ENCODE assay signal across 9 cellular contexts in the genomic region with DNA sequence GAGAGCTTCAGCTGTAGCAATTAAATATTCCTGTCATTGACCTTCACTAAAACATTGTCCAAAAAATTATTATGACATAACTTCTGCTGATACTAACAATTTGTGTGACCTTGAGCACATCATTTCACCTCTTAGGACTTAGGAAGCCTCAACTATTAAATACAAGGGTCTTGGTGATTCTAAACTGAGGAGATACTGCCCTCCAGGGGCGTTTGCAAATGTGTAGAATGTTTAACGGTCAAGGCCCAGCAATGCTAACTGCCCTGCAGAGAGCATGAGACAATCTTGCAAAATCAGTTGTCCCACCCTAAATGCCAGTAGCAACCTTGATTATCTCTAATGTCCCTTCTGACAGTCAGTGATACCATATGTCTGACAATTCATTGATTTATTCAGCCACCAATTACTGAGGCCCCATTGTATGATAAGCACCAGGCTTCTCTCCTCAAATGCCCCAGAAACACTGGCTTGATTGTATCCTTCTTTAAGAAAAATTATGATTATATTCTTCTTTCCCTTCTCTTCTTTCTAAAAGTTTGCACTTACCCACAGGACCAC.
DNase-seq lines count a peak whose midpoint lies in the region; ATAC-seq and TF ChIP-seq lines count a peak whose summit lies in the region.
"Had no signal": no experiment of that assay in that cellular context is flagged by ENCODE, and none has a peak within 500 bp of the region (broad histone marks: within the 10 kb centered on the region; RNA-seq: fewer than 3 reads in every experiment).

No MANE protein-coding gene starts in this region.

- H3K9me3 Mint-ChIP-seq in HFFc6, result no peaks in the 10 kb centered on the region
- H3K9me3 Mint-ChIP-seq in T-helper 2 cell treated with Interferon-gamma antibody and Interleukin-4, amounts not matched to agents 5 μg/mL and 100 μg/mL, for 36 hours, result peaks cover 6% of the 10 kb centered on the region

- ATAC-seq in SK-N-SH treated with all-trans-retinoic acid at 6 μM for 48 hours, result peak; percentile 69; the same call in 1 of the 3 replicates
- ATAC-seq: activated T-cell treated with anti-CD3 and anti-CD28 coated beads, Interleukin-2, amount 50 U/mL, for 72 hours had no signal

- no peak overlapping the region for H3K4me3 Mint-ChIP-seq in HFFc6
- H3K4me3 Mint-ChIP-seq in T-helper 2 cell treated with Interferon-gamma antibody and Interleukin-4, amounts not matched to agents 5 μg/mL and 100 μg/mL, for 36 hours, result no peak overlapping the region
- H3K4me3 Mint-ChIP-seq: activated T-cell treated with anti-CD3 and anti-CD28 coated beads, Interleukin-2, amount 50 U/mL, for 72 hours had no signal

- no peak overlapping the region for H3K27ac Mint-ChIP-seq in HFFc6
- no peak overlapping the region for H3K27ac Mint-ChIP-seq in T-helper 2 cell treated with Interferon-gamma antibody and Interleukin-4, amounts not matched to agents 5 μg/mL and 100 μg/mL, for 36 hours
- H3K27ac Mint-ChIP-seq: activated T-cell treated with anti-CD3 and anti-CD28 coated beads, Interleukin-2, amount 50 U/mL, for 72 hours had no signal

- H3K36me3 Mint-ChIP-seq in HFFc6 (ENCODE audit: low read depth), result no peaks in the 10 kb centered on the region
- H3K36me3 Mint-ChIP-seq in T-helper 2 cell treated with Interferon-gamma antibody and Interleukin-4, amounts not matched to agents 5 μg/mL and 100 μg/mL, for 36 hours (ENCODE audit: low read depth), result no peaks in the 10 kb centered on the region

- TF ChIP-seq CTCF in HFFc6 (IDR thresholded peaks at IDR 0.05), result peak; percentile 31; the same call in 1 of the 2 replicates

- DNase-seq in DMS114 treated with DMSO at 0.1 percent for 48 hours (lab: John Stamatoyannopoulos, UW; ENCODE audit: unreplicated experiment) (peak; percentile 51), HFFc6 (no peak), iPS-NIHi7 (ENCODE audit: extremely low spot score) (peak; percentile 60), COR-L47 (lab: John Stamatoyannopoulos, UW) (no peak), cerebellar nuclear complex (lab: John Stamatoyannopoulos, UW) (no peak), T-helper 9 cell (no peak)
- no peak for DNase-seq in T-helper 2 cell treated with Interferon-gamma antibody and Interleukin-4, amounts not matched to agents 5 μg/mL and 100 μg/mL, for 36 hours (ENCODE audit: low spot score)

- H3K4me1 Mint-ChIP-seq in HFFc6 (ENCODE audit: low read depth), result no peaks in the 10 kb centered on the region
- H3K4me1 Mint-ChIP-seq in T-helper 2 cell treated with Interferon-gamma antibody and Interleukin-4, amounts not matched to agents 5 μg/mL and 100 μg/mL, for 36 hours (ENCODE audit: low read depth), result no peaks in the 10 kb centered on the region

- peaks cover 4% of the 10 kb centered on the region for H3K27me3 Mint-ChIP-seq in HFFc6 (ENCODE audit: insufficient read depth)
- peaks cover 2% of the 10 kb centered on the region for H3K27me3 Mint-ChIP-seq in T-helper 2 cell treated with Interferon-gamma antibody and Interleukin-4, amounts not matched to agents 5 μg/mL and 100 μg/mL, for 36 hours (ENCODE audit: low read depth)

TF ChIP-seq in SK-N-SH treated with all-trans-retinoic acid at 6 μM for 48 hours, 23 proteins besides CTCF, POLR2A, EP300 and RAD21:
- TF ChIP-seq, protein P1, sequence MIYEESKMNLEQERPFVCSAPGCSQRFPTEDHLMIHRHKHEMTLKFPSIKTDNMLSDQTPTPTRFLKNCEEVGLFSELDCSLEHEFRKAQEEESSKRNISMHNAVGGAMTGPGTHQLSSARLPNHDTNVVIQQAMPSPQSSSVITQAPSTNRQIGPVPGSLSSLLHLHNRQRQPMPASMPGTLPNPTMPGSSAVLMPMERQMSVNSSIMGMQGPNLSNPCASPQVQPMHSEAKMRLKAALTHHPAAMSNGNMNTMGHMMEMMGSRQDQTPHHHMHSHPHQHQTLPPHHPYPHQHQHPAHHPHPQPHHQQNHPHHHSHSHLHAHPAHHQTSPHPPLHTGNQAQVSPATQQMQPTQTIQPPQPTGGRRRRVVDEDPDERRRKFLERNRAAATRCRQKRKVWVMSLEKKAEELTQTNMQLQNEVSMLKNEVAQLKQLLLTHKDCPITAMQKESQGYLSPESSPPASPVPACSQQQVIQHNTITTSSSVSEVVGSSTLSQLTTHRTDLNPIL (CRISPR knock-in tag; IDR thresholded peaks at IDR 0.05; ENCODE audit: low read depth), result no peak
- TF ChIP-seq ARNTL (CRISPR knock-in tag; IDR thresholded peaks at IDR 0.05; ENCODE audit: borderline replicate concordance, low read depth), result no peak
- TF ChIP-seq ZC3H10 (CRISPR knock-in tag; IDR thresholded peaks at IDR 0.05), result no peak
- TF ChIP-seq BACH2 (CRISPR knock-in tag; IDR thresholded peaks at IDR 0.05; ENCODE audit: borderline replicate concordance), result no peak
- TF ChIP-seq ZFP30 (CRISPR knock-in tag; IDR thresholded peaks at IDR 0.05), result no peak
- TF ChIP-seq ZFP3 (CRISPR knock-in tag; IDR thresholded peaks at IDR 0.05), result no peak
- TF ChIP-seq ISL1 (CRISPR knock-in tag; IDR thresholded peaks at IDR 0.05), result no peak
- no peak for TF ChIP-seq ESRRG (CRISPR knock-in tag; IDR thresholded peaks at IDR 0.05)
- no peak for TF ChIP-seq ZNF565 (CRISPR knock-in tag; conservative IDR thresholded peaks at IDR 0.05; ENCODE audit: low read depth)
- TF ChIP-seq PPARA (CRISPR knock-in tag; IDR thresholded peaks at IDR 0.05; ENCODE audit: borderline replicate concordance), result no peak
- no peak for TF ChIP-seq CSDC2 (CRISPR knock-in tag; IDR thresholded peaks at IDR 0.05)
- no peak for TF ChIP-seq SNAI2 (CRISPR knock-in tag; IDR thresholded peaks at IDR 0.05)
- TF ChIP-seq TCF4 (CRISPR knock-in tag; IDR thresholded peaks at IDR 0.05; ENCODE audit: borderline replicate concordance), result no peak
- no peak for TF ChIP-seq ZNF70 (CRISPR knock-in tag; IDR thresholded peaks at IDR 0.05)
- TF ChIP-seq, protein P2, sequence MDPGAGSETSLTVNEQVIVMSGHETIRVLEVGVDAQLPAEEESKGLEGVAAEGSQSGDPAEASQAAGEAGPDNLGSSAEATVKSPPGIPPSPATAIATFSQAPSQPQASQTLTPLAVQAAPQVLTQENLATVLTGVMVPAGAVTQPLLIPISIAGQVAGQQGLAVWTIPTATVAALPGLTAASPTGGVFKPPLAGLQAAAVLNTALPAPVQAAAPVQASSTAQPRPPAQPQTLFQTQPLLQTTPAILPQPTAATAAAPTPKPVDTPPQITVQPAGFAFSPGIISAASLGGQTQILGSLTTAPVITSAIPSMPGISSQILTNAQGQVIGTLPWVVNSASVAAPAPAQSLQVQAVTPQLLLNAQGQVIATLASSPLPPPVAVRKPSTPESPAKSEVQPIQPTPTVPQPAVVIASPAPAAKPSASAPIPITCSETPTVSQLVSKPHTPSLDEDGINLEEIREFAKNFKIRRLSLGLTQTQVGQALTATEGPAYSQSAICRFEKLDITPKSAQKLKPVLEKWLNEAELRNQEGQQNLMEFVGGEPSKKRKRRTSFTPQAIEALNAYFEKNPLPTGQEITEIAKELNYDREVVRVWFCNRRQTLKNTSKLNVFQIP (CRISPR knock-in tag; IDR thresholded peaks at IDR 0.05; ENCODE audit: borderline replicate concordance, low read depth), result no peak

Comparison
In these comparisons a context has a peak if more than half of its experiments do, and no peak if none do; other contexts are left out.
1. DNase-seq: peak in DMS114 treated with DMSO at 0.1 percent for 48 hours (single experiment) and iPS-NIHi7 (single experiment); none in HFFc6 (single experiment), T-helper 2 cell treated with Interferon-gamma antibody and Interleukin-4, amounts not matched to agents 5 μg/mL and 100 μg/mL, for 36 hours (single experiment), COR-L47 (single experiment), cerebellar nuclear complex (0 of 2) and T-helper 9 cell (single experiment).